8 cellular contexts compared by ENCODE assay signal in genomic region chr11:67055812-67056211, GRCh38. TPM values are rescaled to one million over a fixed set of nuclear protein-coding genes. Genes with fewer than 3 reads are reported as not detected.
DNase-seq lines count a peak whose midpoint lies in the region; ATAC-seq and TF ChIP-seq lines count a peak whose summit lies in the region.

No MANE protein-coding gene starts in this region.

- 16% methylated on average over 10 of the region's 17 CpGs for WGBS in suprapubic skin

- no peak for TF ChIP-seq CTCF in kidney epithelial cell (IDR thresholded peaks at IDR 0.05; ENCODE audit: insufficient read depth, low read length, poor library complexity, severe bottlenecking)
- no peak for TF ChIP-seq CTCF in suprapubic skin (IDR thresholded peaks at IDR 0.05)

- H3K36me3 ChIP-seq in adipocyte (ENCODE audit: control insufficient read depth, insufficient read depth, low read length, severe bottlenecking) (no peaks in the 10 kb centered on the region), kidney epithelial cell (ENCODE audit: control insufficient read depth, insufficient read depth, low read length) (no peaks in the 10 kb centered on the region), suprapubic skin (no peaks in the 10 kb centered on the region)

- H3K4me1 ChIP-seq in adipocyte (ENCODE audit: control insufficient read depth, insufficient read depth, low read length) (peaks cover 11% of the 10 kb centered on the region), suprapubic skin (peaks cover 49% of the 10 kb centered on the region)

- peak overlapping the region; percentile 74 for H3K9ac ChIP-seq in adipocyte (ENCODE audit: low read length)

- no peaks in the 10 kb centered on the region for H3K9me3 ChIP-seq in adipocyte (ENCODE audit: control insufficient read depth, low read length)
- H3K9me3 ChIP-seq in suprapubic skin: no peaks in the 10 kb centered on the region

- peak overlapping the region; percentile 90 for H3K27ac ChIP-seq in suprapubic skin

- no peak overlapping the region for H3K27ac Mint-ChIP-seq in activated CD4-positive, alpha-beta T cell treated with anti-CD3 and anti-CD28 coated beads for 36 hours

- H3K4me3 ChIP-seq in adipocyte (ENCODE audit: low read length) (peak overlapping the region; percentile 78), kidney epithelial cell (ENCODE audit: low read depth, low read length) (peak overlapping the region; percentile 53), suprapubic skin (peak overlapping the region; percentile 57)

- H3K36me3 Mint-ChIP-seq in activated CD4-positive, alpha-beta T cell treated with anti-CD3 and anti-CD28 coated beads for 36 hours (ENCODE audit: low read depth): no peaks in the 10 kb centered on the region

- POLR2A ChIA-PET in activated CD4-positive, alpha-beta T cell treated with anti-CD3 and anti-CD28 coated beads for 36 hours (lab: Charles Lee): no interaction called here

- H3K4me1 Mint-ChIP-seq in activated CD4-positive, alpha-beta T cell treated with anti-CD3 and anti-CD28 coated beads for 36 hours: peaks cover 17% of the 10 kb centered on the region

- peak overlapping the region; percentile 63 for H3K4me3 Mint-ChIP-seq in activated CD4-positive, alpha-beta T cell treated with anti-CD3 and anti-CD28 coated beads for 36 hours

- no peaks in the 10 kb centered on the region for H3K9me3 Mint-ChIP-seq in activated CD4-positive, alpha-beta T cell treated with anti-CD3 and anti-CD28 coated beads for 36 hours (ENCODE audit: low read depth)

- no peak for TF ChIP-seq EP300 in suprapubic skin (IDR thresholded peaks at IDR 0.05)

- no peak for TF ChIP-seq POLR2A in suprapubic skin (IDR thresholded peaks at IDR 0.05)

- DNase-seq in activated CD4-positive, alpha-beta T cell treated with anti-CD3 and anti-CD28 coated beads for 36 hours: peak; percentile 33
- no peak for DNase-seq in activated CD4-positive, alpha-beta T cell treated with anti-CD3 and anti-CD28 coated beads, Interleukin-2, amount 50 U/mL, for 1 hour
- DNase-seq in adipocyte (ENCODE audit: low read depth) (no peak), kidney epithelial cell (ENCODE audit: low read depth) (no peak), suprapubic skin (ENCODE audit: low spot score in 2 of 2) (no peak), NK-92 (lab: John Stamatoyannopoulos, UW; ENCODE audit: unreplicated experiment) (no peak)
- no peak for DNase-seq in activated CD4-positive, CD25-positive, alpha-beta regulatory T cell (lab: John Stamatoyannopoulos, UW)

- intact Hi-C loops in activated CD4-positive, alpha-beta T cell treated with anti-CD3 and anti-CD28 coated beads for 36 hours (cut with DNase I, micrococcal nuclease): loop anchor here in 1 of 2 experiments (2.0 kb wide), 1 partner anchor 15 kb away; no protein-coding TSS in a partner anchor

- CTCF ChIA-PET in activated CD4-positive, alpha-beta T cell treated with anti-CD3 and anti-CD28 coated beads for 36 hours (lab: Charles Lee): interaction anchor here (0.7 to 5.2 kb wide), 4 partner anchors 18 to 327 kb away, joined by 3 to 36 read pairs (median 4); no protein-coding TSS in a partner anchor

- no peak for ATAC-seq in activated CD4-positive, alpha-beta T cell treated with anti-CD3 and anti-CD28 coated beads for 36 hours
- no peak for ATAC-seq in GM19452 (IDR thresholded peaks at IDR 0.05; ENCODE audit: unreplicated experiment)

- peaks cover 6% of the 10 kb centered on the region for H3K27me3 ChIP-seq in adipocyte (replicated peaks; ENCODE audit: control insufficient read depth, insufficient read depth, low read length)
- no peaks in the 10 kb centered on the region for H3K27me3 ChIP-seq in kidney epithelial cell (ENCODE audit: control insufficient read depth, insufficient read depth, low read length)
- H3K27me3 ChIP-seq in suprapubic skin: no peaks in the 10 kb centered on the region

- peaks cover 6% of the 10 kb centered on the region for H3K27me3 Mint-ChIP-seq in activated CD4-positive, alpha-beta T cell treated with anti-CD3 and anti-CD28 coated beads for 36 hours

RNA-seq across cellular contexts. Expression of gene RHOD, which starts 0.8 kb away (rescaled TPM):
- total RNA-seq in activated CD4-positive, alpha-beta T cell treated with anti-CD3 and anti-CD28 coated beads for 36 hours: under 1 TPM; 0.47 to 0.78 TPM
- total RNA-seq in kidney epithelial cell (97.0 and 112 TPM in 2 replicates), suprapubic skin (10 to 100 TPM; 25.1 to 95.5 (median 65.9) TPM)

RNA-seq across cellular contexts. Expression of gene SYT12, which starts 32.9 kb away (rescaled TPM):
- total RNA-seq in activated CD4-positive, alpha-beta T cell treated with anti-CD3 and anti-CD28 coated beads for 36 hours: under 1 TPM in 1 of 2 experiments, not detected in 1; 0.11 TPM
- total RNA-seq in kidney epithelial cell: 0.08 and 0.48 TPM in 2 replicates
- total RNA-seq in suprapubic skin: 1 to 10 TPM in 1 of 4 donors, under 1 TPM in 3; 0.38 to 1.1 (median 0.53) TPM

Comparison
In these comparisons a context has a peak if more than half of its experiments do, and no peak if none do; other contexts are left out.
1. RNA of gene RHOD, which starts 0.8 kb away (total RNA-seq): 97.0 to 112 TPM in kidney epithelial cell and 25.1 to 95.5 TPM in suprapubic skin; 0.47 to 0.78 TPM in activated CD4-positive, alpha-beta T cell treated with anti-CD3 and anti-CD28 coated beads for 36 hours; every median in the first group is over 10 times any median in the second.
2. Peak in every context shown above with its lines, with median percentiles within 50 percentile points of each other: H3K4me3 ChIP-seq.